26 cellular contexts compared by ENCODE assay signal in genomic region chr11:9736365-9736764, GRCh38.
A peak's percentile ranks its signal among the peaks of the same experiment; 100 is the strongest.
DNase-seq lines count a peak whose midpoint lies in the region; ATAC-seq, FAIRE-seq and TF ChIP-seq lines count a peak whose summit lies in the region.
"Had no signal": no experiment of that assay in that cellular context is flagged by ENCODE, and none has a peak within 500 bp of the region (broad histone marks: within the 10 kb centered on the region; RNA-seq: fewer than 3 reads in every experiment).

No MANE protein-coding gene starts in this region.

- H3K79me2 ChIP-seq in Karpas-422 (ENCODE audit: low read length) (peaks cover 56% of the 10 kb centered on the region), GM12878 (ENCODE audit: control insufficient read depth, insufficient read depth, low read length) (peaks cover 2% of the 10 kb centered on the region)
- H3K79me2 ChIP-seq: parathyroid adenoma had no signal

- H3K4me3 Mint-ChIP-seq in osteocyte (ENCODE audit: unreplicated experiment) = no peak overlapping the region
- H3K4me3 Mint-ChIP-seq: activated T-cell treated with anti-CD3 and anti-CD28 coated beads, Interleukin-2, amount 50 U/mL, for 72 hours; neural crest cell had no signal

- TF ChIP-seq CTCF in GM12878 (IDR thresholded peaks at IDR 0.05 in 2 of 3, conservative IDR thresholded peaks at IDR 0.05 in 1 of 3; ENCODE audit: control insufficient read depth in 2 of 3, extremely low read depth in 1 of 3, insufficient read depth in 1 of 3, low read depth in 3 of 3, low read length in 3 of 3) (no peak), osteocyte (IDR thresholded peaks at IDR 0.05) (no peak)

- TF ChIP-seq EP300 in GM12878 (IDR thresholded peaks at IDR 0.05; ENCODE audit: borderline replicate concordance in 1 of 2, control insufficient read depth in 1 of 2, low read depth in 2 of 2, low read length in 2 of 2) = no peak

- RAD21 ChIA-PET in GM12878 (lab: Charles Lee; ENCODE audit: unreplicated experiment) = interaction anchor here (0.9 to 1.5 kb wide), 3 partner anchors 10 to 135 kb away, joined by 3 to 4 read pairs (median 3); no protein-coding TSS in a partner anchor

- H3K27ac ChIP-seq in Karpas-422 (ENCODE audit: low read length) (peak overlapping the region; percentile 44), GM12878 (ENCODE audit: control insufficient read depth, insufficient read depth) (peak overlapping the region; percentile 22; the same call in 1 of the 2 replicates), aorta (ENCODE audit: low read depth in 1 of 2, low read length in 2 of 2) (no peak overlapping the region)
- H3K27ac ChIP-seq: adrenal gland, epithelial cell of prostate, parathyroid adenoma, RWPE1, tibial artery had no signal

- H3K4me3 ChIP-seq in Karpas-422 (ENCODE audit: low read length) (no peak overlapping the region), GM12878 (no peak overlapping the region), aorta (ENCODE audit: low read length in 2 of 2) (no peak overlapping the region)
- H3K4me3 ChIP-seq: adrenal gland, tibial artery had no signal

- 48% methylated on average over 2 of the region's 2 CpGs for WGBS in GM12878 (ENCODE audit: insufficient coverage, insufficient replicate concordance, low lambda C conversion rate, missing lambda C conversion rate)
- 94 to 95% methylated on average over 2 of the region's 2 CpGs for WGBS in aorta, 2 donors

- H3K9me2 ChIP-seq in Karpas-422 (replicated peaks; ENCODE audit: insufficient read depth, low read length) = no peaks in the 10 kb centered on the region

- H3K4me1 Mint-ChIP-seq in osteocyte (ENCODE audit: unreplicated experiment) = peaks cover 18% of the 10 kb centered on the region

- H3K27me3 ChIP-seq in Karpas-422 (ENCODE audit: low read length) = no peaks in the 10 kb centered on the region
- no peaks in the 10 kb centered on the region for H3K27me3 ChIP-seq in GM12878 (replicated peaks in 1 of 2; ENCODE audit: control insufficient read depth in 2 of 2, insufficient read depth in 2 of 2, low read length in 1 of 2)
- no peaks in the 10 kb centered on the region for H3K27me3 ChIP-seq in aorta (ENCODE audit: control insufficient read depth in 1 of 2, insufficient read depth in 2 of 2, low read length in 1 of 2)
- H3K27me3 ChIP-seq: adrenal gland, tibial artery had no signal

- no peak overlapping the region for H2AFZ ChIP-seq in Karpas-422 (ENCODE audit: low read length)
- no peak overlapping the region for H2AFZ ChIP-seq in GM12878 (ENCODE audit: control insufficient read depth, low read depth, low read length)
- H2AFZ ChIP-seq: parathyroid adenoma had no signal

- ATAC-seq in GM12878 = no peak
- no peak for ATAC-seq in aorta (ENCODE audit: low FRiP score)
- no peak for ATAC-seq in GM18505 (IDR thresholded peaks at IDR 0.05; ENCODE audit: unreplicated experiment)
- ATAC-seq: activated T-cell treated with anti-CD3 and anti-CD28 coated beads, Interleukin-2, amount 50 U/mL, for 72 hours; HCT116; left cardiac atrium had no signal

- H3K9me3 Mint-ChIP-seq in osteocyte (ENCODE audit: unreplicated experiment) = peaks cover 18% of the 10 kb centered on the region

- H3K9me3 ChIP-seq in Karpas-422 (ENCODE audit: low read length) = peaks cover 3% of the 10 kb centered on the region; the same call in 1 of the 2 replicates
- H3K9me3 ChIP-seq in GM12878 (replicated peaks; ENCODE audit: control insufficient read depth, insufficient read depth, low read length) = peaks cover 7% of the 10 kb centered on the region; the same call in 2 of the 3 replicates
- peaks cover 2% of the 10 kb centered on the region for H3K9me3 ChIP-seq in aorta (ENCODE audit: control insufficient read depth, low read length)
- H3K9me3 ChIP-seq: adrenal gland, tibial artery had no signal

- peaks cover 7% of the 10 kb centered on the region for H3K4me1 ChIP-seq in Karpas-422 (ENCODE audit: low read length)
- peaks cover 44% of the 10 kb centered on the region for H3K4me1 ChIP-seq in GM12878 (ENCODE audit: control insufficient read depth, insufficient read depth, low read length)
- H3K4me1 ChIP-seq in aorta (ENCODE audit: control insufficient read depth in 1 of 2, insufficient read depth in 2 of 2, low read length in 2 of 2) = no peaks in the 10 kb centered on the region
- H3K4me1 ChIP-seq: adrenal gland, parathyroid adenoma had no signal

- CTCF ChIA-PET in GM12878 (lab: Yijun Ruan, JAX) = interaction anchor here (1.0 to 1.3 kb wide), 3 partner anchors 10 to 135 kb away, joined by 3 read pairs; no protein-coding TSS in a partner anchor

- no peak for FAIRE-seq in GM12878 (lab: Jason Lieb, UNC)

- TF ChIP-seq POLR2A in GM12878 (IDR thresholded peaks at IDR 0.05; ENCODE audit: low read depth, low read length) (no peak), GM18505 (IDR thresholded peaks at IDR 0.05; ENCODE audit: borderline replicate concordance, extremely low read depth, insufficient read depth, insufficient read length) (no peak)

- SMC1A ChIA-PET in GM12878 (lab: Charles Lee; ENCODE audit: uncharacterized antibody, unreplicated experiment) = interaction anchor here (0.8 to 5.8 kb wide), 4 partner anchors 10 to 123 kb away, joined by 3 to 39 read pairs (median 5); no protein-coding TSS in a partner anchor

- H3K36me3 Mint-ChIP-seq in osteocyte (ENCODE audit: unreplicated experiment) = peaks cover 65% of the 10 kb centered on the region

- no peak for TF ChIP-seq RAD21 in GM12878 (IDR thresholded peaks at IDR 0.05; ENCODE audit: insufficient read depth, low read depth, low read length)

- H3K4me2 ChIP-seq in Karpas-422 (ENCODE audit: low read depth, low read length, poor library complexity, severe bottlenecking) = no peak overlapping the region
- no peak overlapping the region; the same call in 1 of the 2 replicates for H3K4me2 ChIP-seq in GM12878 (ENCODE audit: control insufficient read depth, insufficient read depth)

- POLR2A ChIA-PET in GM12878 (lab: Charles Lee) = interaction anchor here (1.0 to 1.1 kb wide), 2 partner anchors 15 to 72 kb away, joined by 3 read pairs; no protein-coding TSS in a partner anchor

- H3K36me3 ChIP-seq in Karpas-422 (ENCODE audit: insufficient read depth, low read length) (peaks cover 92% of the 10 kb centered on the region), GM12878 (ENCODE audit: control insufficient read depth in 2 of 2, insufficient read depth in 2 of 2, low read length in 1 of 2) (peaks cover 3 to 18% of the 10 kb centered on the region in 2 experiments; a peak in 3 of 4 replicates), aorta (ENCODE audit: control insufficient read depth in 1 of 2, insufficient read depth in 2 of 2, low read length in 1 of 2) (peaks cover 0 to 12% of the 10 kb centered on the region in 2 donors)

- H3K27me3 Mint-ChIP-seq in osteocyte (ENCODE audit: unreplicated experiment) = no peaks in the 10 kb centered on the region

- BruUV-seq in GM12878 (replicated peaks; lab: Mats Ljungman, UMichigan) = no TSS peak

- H3K9ac ChIP-seq in Karpas-422 (ENCODE audit: low read length) (no peak overlapping the region), GM12878 (ENCODE audit: control insufficient read depth, insufficient read depth, low read length) (no peak overlapping the region)
- H3K9ac ChIP-seq: parathyroid adenoma had no signal

- DNase-seq in DMS53 (lab: John Stamatoyannopoulos, UW) = peak; percentile 21
- no peak for DNase-seq in Karpas-422
- DNase-seq in GM12878 (ENCODE audit: low read depth, low spot score) = no peak
- no peak for DNase-seq in osteocyte (ENCODE audit: extremely low spot score, unreplicated experiment)
- no peak for DNase-seq in aorta
- DNase-seq in SK-N-DZ (ENCODE audit: low spot score) = no peak
- no peak for DNase-seq in KG1 (lab: John Stamatoyannopoulos, UW)
- DNase-seq: activated CD4-positive, alpha-beta T cell treated with anti-CD3 and anti-CD28 coated beads, Interleukin-2, amount 50 U/mL, for 48 hours; activated naive CD4-positive, alpha-beta T cell; activated T-cell treated with anti-CD3 and anti-CD28 coated beads, Interleukin-2, amount 50 U/mL, for 72 hours; adrenal gland; C1 segment of cervical spinal cord; DMS153; hypothalamus; left cardiac atrium; NCI-H1048; NCI-H1694 treated with DMSO at 0.1 percent for 48 hours; NCI-H82; stimulated activated CD8-positive, alpha-beta memory T cell treated with anti-CD3 and anti-CD28 coated beads, Interleukin-4, amount 100 ng/mL, for 48 hours; tibial artery had no signal

- intact Hi-C loops in GM12878 (cut with micrococcal nuclease; ENCODE audit: unreplicated experiment) = no loop called here
- intact Hi-C loops in aorta (cut with DNase I) = no loop called here

- in situ Hi-C loops in GM12878 (cut with MboI) = no loop called here

- no peaks in the 10 kb centered on the region for H4K20me1 ChIP-seq in Karpas-422 (ENCODE audit: insufficient read depth, low read depth, low read length)
- H4K20me1 ChIP-seq in GM12878 (ENCODE audit: control insufficient read depth, insufficient read depth) = no peaks in the 10 kb centered on the region

- peak overlapping the region; percentile 42 for H3K27ac Mint-ChIP-seq in osteocyte (ENCODE audit: unreplicated experiment)
- H3K27ac Mint-ChIP-seq: activated T-cell treated with anti-CD3 and anti-CD28 coated beads, Interleukin-2, amount 50 U/mL, for 72 hours had no signal

TF ChIP-seq in GM12878, 131 proteins besides CTCF, POLR2A, EP300 and RAD21:
- no peak for TF ChIP-seq BCL11A (IDR thresholded peaks at IDR 0.05; ENCODE audit: low read depth, low read length)

Comparison
In these comparisons a context has a peak if more than half of its experiments do, and no peak if none do; other contexts are left out.
1. H3K27ac ChIP-seq: peak in Karpas-422 (single experiment) and GM12878 (single experiment); none in aorta (0 of 2).